Comparison of ENCODE assay signal across 1 cellular context in the genomic region with DNA sequence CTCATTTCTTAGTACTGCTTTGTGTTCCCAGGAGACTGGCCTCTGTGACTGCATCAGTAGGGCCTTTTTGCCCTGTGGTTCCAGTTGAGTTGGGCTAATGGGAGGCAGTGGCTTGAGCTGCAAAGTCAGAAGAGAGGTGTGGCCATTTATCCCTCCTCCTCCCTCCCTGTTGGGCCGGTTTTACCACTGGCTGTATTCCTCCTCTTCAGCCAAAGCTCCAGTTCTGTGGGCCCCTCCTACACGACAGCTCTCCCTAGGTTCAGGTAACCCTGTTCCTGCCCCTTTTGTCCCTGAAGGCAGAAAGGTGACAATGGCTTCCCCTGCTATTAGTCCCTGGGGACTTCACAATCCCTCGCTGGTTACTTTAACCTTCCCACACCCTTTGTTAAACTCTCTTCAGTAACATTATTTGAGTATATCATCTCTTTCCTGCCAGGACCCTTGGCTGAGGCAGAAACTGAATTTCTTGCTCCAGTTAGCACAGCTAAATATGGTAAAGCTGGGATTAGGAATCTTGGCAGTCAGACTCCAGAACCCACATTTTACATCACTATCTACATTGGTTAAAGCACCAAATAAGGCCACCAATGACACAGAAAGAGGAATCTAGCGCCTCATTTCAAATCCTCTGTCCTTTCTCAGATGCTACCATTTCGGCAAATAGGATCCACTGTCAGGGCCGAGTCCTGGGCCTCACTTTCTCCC.
TF ChIP-seq lines count a peak whose summit lies in the region.

No MANE protein-coding gene starts in this region.

TF ChIP-seq in H1, 55 proteins besides CTCF, POLR2A, EP300 and RAD21:
- TF ChIP-seq HDAC6 (IDR thresholded peaks at IDR 0.05; ENCODE audit: low read depth, low read length) (no peak), POLR2AphosphoS5 (IDR thresholded peaks at IDR 0.05; ENCODE audit: low read depth, low read length) (no peak), EGR1 (IDR thresholded peaks at IDR 0.05; ENCODE audit: borderline replicate concordance, low read depth, low read length) (no peak)
- TF ChIP-seq, protein P1, sequence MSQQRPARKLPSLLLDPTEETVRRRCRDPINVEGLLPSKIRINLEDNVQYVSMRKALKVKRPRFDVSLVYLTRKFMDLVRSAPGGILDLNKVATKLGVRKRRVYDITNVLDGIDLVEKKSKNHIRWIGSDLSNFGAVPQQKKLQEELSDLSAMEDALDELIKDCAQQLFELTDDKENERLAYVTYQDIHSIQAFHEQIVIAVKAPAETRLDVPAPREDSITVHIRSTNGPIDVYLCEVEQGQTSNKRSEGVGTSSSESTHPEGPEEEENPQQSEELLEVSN (IDR thresholded peaks at IDR 0.05) = no peak
